In the genomic region with DNA sequence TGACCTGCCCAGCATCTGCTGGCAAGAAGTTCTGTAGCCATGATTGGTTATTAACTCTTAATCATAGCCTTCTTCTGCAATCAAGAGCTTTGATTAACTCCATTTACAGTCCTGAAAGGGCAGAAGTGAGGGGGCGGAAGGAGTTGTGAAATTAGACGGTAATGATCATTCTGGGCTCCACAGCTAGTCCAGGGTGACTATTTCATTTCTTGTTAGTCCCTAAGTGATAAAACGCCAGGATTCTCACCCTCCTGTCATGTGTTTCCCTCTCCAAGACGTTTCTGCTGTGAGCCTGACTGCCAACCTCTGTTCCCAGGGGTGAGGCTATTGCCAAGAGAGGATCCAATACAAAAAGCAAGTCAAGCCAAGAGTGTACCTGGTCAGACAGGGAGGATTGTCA, we compare ENCODE assay signal across 20 cellular contexts.
A peak's percentile ranks its signal among the peaks of the same experiment; 100 is the strongest.
DNase-seq lines count a peak whose midpoint lies in the region; ATAC-seq, FAIRE-seq and TF ChIP-seq lines count a peak whose summit lies in the region.
"Had no signal": no experiment of that assay in that cellular context is flagged by ENCODE, and none has a peak within 500 bp of the region (broad histone marks: within the 10 kb centered on the region; RNA-seq: fewer than 3 reads in every experiment).

No MANE protein-coding gene starts in this region.

- peak; percentile 35 for DNase-seq in MCF 10A (ENCODE audit: unreplicated experiment)
- no peak for DNase-seq in mammary epithelial cell
- no peak for DNase-seq in bronchial epithelial cell (ENCODE audit: low read depth)
- no peak for DNase-seq in sciatic nerve (ENCODE audit: low spot score)
- no peak for DNase-seq in activated CD8-positive, alpha-beta memory T cell treated with anti-CD3 and anti-CD28 coated beads for 24 hours
- no peak for DNase-seq in DMS 273 (lab: John Stamatoyannopoulos, UW; ENCODE audit: unreplicated experiment)
- DNase-seq: 8988T; C1 segment of cervical spinal cord; Calu3; CD4-positive, alpha-beta memory T cell; COR-L47; DMS153; DND-41; H7 had no signal

- peaks cover 26% of the 10 kb centered on the region for H3K4me1 Mint-ChIP-seq in MCF 10A (ENCODE audit: insufficient read depth, unreplicated experiment)
- H3K4me1 Mint-ChIP-seq: CD4-positive, alpha-beta memory T cell had no signal

- WGBS in mammary epithelial cell (ENCODE audit: low coverage, missing lambda C conversion rate): 54% methylated on average over 4 of the region's 4 CpGs

- no peaks in the 10 kb centered on the region for H3K27me3 Mint-ChIP-seq in MCF 10A (ENCODE audit: insufficient read depth, unreplicated experiment)

- H4K20me1 ChIP-seq in mammary epithelial cell (ENCODE audit: insufficient read depth, low read length): no peaks in the 10 kb centered on the region

- H3K4me1 ChIP-seq in mammary epithelial cell (ENCODE audit: insufficient read depth, low read length): no peaks in the 10 kb centered on the region
- H3K4me1 ChIP-seq in ACC112 (ENCODE audit: control insufficient read depth, insufficient read depth, low read length, unreplicated experiment): peaks cover 16% of the 10 kb centered on the region
- H3K4me1 ChIP-seq: A549 had no signal

- H3K9me3 ChIP-seq in mammary epithelial cell (replicated peaks; ENCODE audit: insufficient read depth, low read length): peaks cover 12% of the 10 kb centered on the region
- H3K9me3 ChIP-seq: A549 had no signal

- in situ Hi-C loops in mammary epithelial cell (cut with MboI; ENCODE audit: low sequenced_read_pairs in 2 of 2): no loop called here

- peaks cover 27% of the 10 kb centered on the region for H3K9me3 Mint-ChIP-seq in MCF 10A (ENCODE audit: unreplicated experiment)

- H3K4me3 ChIP-seq in mammary epithelial cell (replicated peaks in 1 of 3; ENCODE audit: insufficient read depth in 1 of 3, low read depth in 2 of 3, low read length in 3 of 3) (no peak overlapping the region), ACC112 (ENCODE audit: low read depth, low read length) (no peak overlapping the region), bronchial epithelial cell (ENCODE audit: low read depth, low read length) (no peak overlapping the region)
- H3K4me3 ChIP-seq: A549 had no signal

- no peaks in the 10 kb centered on the region for H3K36me3 Mint-ChIP-seq in MCF 10A (ENCODE audit: insufficient read depth, unreplicated experiment)

- ATAC-seq in sciatic nerve: peak; percentile 63
- ATAC-seq: A549, HCT116 had no signal

- TF ChIP-seq CTCF in MCF 10A (IDR thresholded peaks at IDR 0.05; ENCODE audit: unreplicated experiment) (no peak), mammary epithelial cell (conservative IDR thresholded peaks at IDR 0.05 in 1 of 2, IDR thresholded peaks at IDR 0.05 in 1 of 2; ENCODE audit: extremely low read depth in 1 of 2, insufficient read depth in 1 of 2, low read depth in 1 of 2, low read length in 2 of 2) (no peak), bronchial epithelial cell (IDR thresholded peaks at IDR 0.05; ENCODE audit: insufficient read depth, low read length, severe bottlenecking) (no peak)

- no peak overlapping the region for H3K9ac ChIP-seq in mammary epithelial cell (ENCODE audit: insufficient read depth, low read length)

- dilution Hi-C loops in mammary epithelial cell (cut with HindIII; ENCODE audit: low sequenced_read_pairs): no loop called here

- H3K36me3 ChIP-seq in mammary epithelial cell (ENCODE audit: insufficient read depth, low read length): no peaks in the 10 kb centered on the region
- 0 out of 2 replicates have a peak, but pooled peaks cover 5% of the 10 kb centered on the region for H3K36me3 ChIP-seq in ACC112 (ENCODE audit: insufficient read depth, low read length)
- no peaks in the 10 kb centered on the region for H3K36me3 ChIP-seq in bronchial epithelial cell (ENCODE audit: control insufficient read depth, insufficient read depth, low read length)

- BruUV-seq in MCF 10A (replicated peaks; lab: Mats Ljungman, UMichigan) (no TSS peak), mammary epithelial cell (replicated peaks; lab: Mats Ljungman, UMichigan) (no TSS peak)

- H3K27ac Mint-ChIP-seq in MCF 10A (ENCODE audit: low read depth, unreplicated experiment): peak overlapping the region; percentile 76
- H3K27ac Mint-ChIP-seq: CD4-positive, alpha-beta memory T cell had no signal

- H3K79me2 ChIP-seq in mammary epithelial cell (ENCODE audit: insufficient read depth, low read length) (no peaks in the 10 kb centered on the region), ACC112 (ENCODE audit: control insufficient read depth, insufficient read depth, low read length, unreplicated experiment) (no peaks in the 10 kb centered on the region)

- H2AFZ ChIP-seq in mammary epithelial cell (ENCODE audit: low read depth, low read length) (no peak overlapping the region), ACC112 (ENCODE audit: low read length, unreplicated experiment) (no peak overlapping the region)

- CTCF ChIA-PET in MCF 10A (lab: Yijun Ruan, JAX) (interaction anchor here (0.6 to 6.4 kb wide), 5 partner anchors 12 to 220 kb away, joined by 3 to 126 read pairs (median 21); no protein-coding TSS in a partner anchor), mammary epithelial cell (lab: Charles Lee; ENCODE audit: low non-redundant PET) (no interaction called here)

- peak; percentile 23 for FAIRE-seq in bronchial epithelial cell (lab: Jason Lieb, UNC)
- FAIRE-seq: A549, G401.6, GM12892, H1 had no signal

- no peak overlapping the region for H3K4me3 Mint-ChIP-seq in MCF 10A (ENCODE audit: unreplicated experiment)
- H3K4me3 Mint-ChIP-seq: CD4-positive, alpha-beta memory T cell had no signal

- H3K4me2 ChIP-seq in mammary epithelial cell (ENCODE audit: insufficient read depth, low read depth, low read length): no peak overlapping the region
- H3K4me2 ChIP-seq: A549 had no signal

- POLR2A ChIA-PET in MCF 10A (lab: Yijun Ruan, JAX): interaction anchor here (0.6 to 4.5 kb wide), 7 partner anchors 9 to 363 kb away, joined by 3 to 48 read pairs (median 5); a partner anchor contains a TSS

- intact Hi-C loops in MCF 10A (cut with micrococcal nuclease): no loop called here
- intact Hi-C loops in mammary epithelial cell (cut with micrococcal nuclease): no loop called here
- intact Hi-C loops in sciatic nerve (cut with DNase I): no loop called here

- H3K27ac ChIP-seq in mammary epithelial cell (ENCODE audit: insufficient read depth, low read depth, low read length): no peak overlapping the region
- H3K27ac ChIP-seq in ACC112 (ENCODE audit: low read depth, low read length): peak overlapping the region; percentile 90
- H3K27ac ChIP-seq: A549 had no signal

- H3K27me3 ChIP-seq in mammary epithelial cell (ENCODE audit: insufficient read depth, low read length) (no peaks in the 10 kb centered on the region), ACC112 (ENCODE audit: insufficient read depth, low read length) (no peaks in the 10 kb centered on the region), bronchial epithelial cell (ENCODE audit: control insufficient read depth, insufficient read depth, low read length) (no peaks in the 10 kb centered on the region)
